8 cellular contexts compared by ENCODE assay signal in genomic region chr12:66234037-66234693, GRCh38. TPM values are rescaled to one million over a fixed set of nuclear protein-coding genes. Genes with fewer than 3 reads are reported as not detected.
DNase-seq lines count a peak whose midpoint lies in the region; ATAC-seq, FAIRE-seq and TF ChIP-seq lines count a peak whose summit lies in the region.
"Not testable (repeated sequence)": the region's sequence is repeated elsewhere in the genome, so short reads cannot be mapped to it uniquely, and the experiment has no call there.

No MANE protein-coding gene starts in this region.

- ATAC-seq in GM21737 (IDR thresholded peaks at IDR 0.05; ENCODE audit: unreplicated experiment) (peak; percentile 66), HG03469 (IDR thresholded peaks at IDR 0.05; ENCODE audit: unreplicated experiment) (peak; percentile 98)

- WGBS in mesendoderm (ENCODE audit: extremely low coverage, insufficient coverage, low lambda C conversion rate), result no CpG with 5 or more reads among the region's 13 CpGs
- WGBS in testis, 2 donors, result 52 to 65% methylated on average over 13 of the region's 13 CpGs

- H3K23ac ChIP-seq in mesendoderm (ENCODE audit: low read length), result not testable (repeated sequence)

- H2BK15ac ChIP-seq in mesendoderm (replicated peaks; ENCODE audit: low read depth), result not testable (repeated sequence)

- not testable (repeated sequence) for H3K4me3 ChIP-seq in choroid plexus epithelial cell (ENCODE audit: low read depth, low read length); mesendoderm (ENCODE audit: low read length); testis

- H3K4me2 ChIP-seq in mesendoderm (ENCODE audit: low read length), result not testable (repeated sequence)

- H3K18ac ChIP-seq in mesendoderm (ENCODE audit: low read length), result not testable (repeated sequence)

- FAIRE-seq in GM12891 (lab: Jason Lieb, UNC), result peak; percentile 100

- not testable (repeated sequence) for H3K56ac ChIP-seq in mesendoderm (ENCODE audit: low read length)

- not testable (repeated sequence) for H3K79me2 ChIP-seq in mesendoderm (ENCODE audit: control insufficient read depth, insufficient read depth, low read length)

- not testable (repeated sequence) for H2BK120ac ChIP-seq in mesendoderm (ENCODE audit: low read depth, low read length)

- H3K9me3 ChIP-seq in testis, result not testable (repeated sequence)

- not testable (repeated sequence) for H3K4ac ChIP-seq in mesendoderm (ENCODE audit: low read depth, low read length)

- not testable (repeated sequence) for TF ChIP-seq CTCF in choroid plexus epithelial cell (conservative IDR thresholded peaks at IDR 0.05; ENCODE audit: low read depth, low read length); testis (IDR thresholded peaks at IDR 0.05)

- not testable (repeated sequence) for H4K5ac ChIP-seq in mesendoderm (ENCODE audit: low read length)

- H3K9ac ChIP-seq in mesendoderm (ENCODE audit: low read length), result not testable (repeated sequence)

- H3K27me3 ChIP-seq in mesendoderm (ENCODE audit: insufficient read depth, low read length, poor library complexity); testis: not testable (repeated sequence)

- H3K36me3 ChIP-seq in mesendoderm (ENCODE audit: control insufficient read depth, insufficient read depth, low read length); testis (ENCODE audit: low read depth, missing control alignments): not testable (repeated sequence)

- not testable (repeated sequence) for H3K27ac ChIP-seq in mesendoderm (ENCODE audit: low read depth, low read length)
- peak overlapping the region in 1 of 2 donors; percentile 30 for H3K27ac ChIP-seq in testis

- H2BK5ac ChIP-seq in mesendoderm (ENCODE audit: low read length), result not testable (repeated sequence)

- intact Hi-C loops in testis (cut with DNase I; ENCODE audit: low total_unique reads), result not testable (repeated sequence)

- H3K4me1 ChIP-seq in mesendoderm (ENCODE audit: control insufficient read depth, low read depth, low read length), result peaks cover 13% of the 10 kb centered on the region
- H3K4me1 ChIP-seq in testis, result not testable (repeated sequence)

- not testable (repeated sequence) for TF ChIP-seq POLR2A in GM12891 (IDR thresholded peaks at IDR 0.05; ENCODE audit: low read depth, low read length); testis (IDR thresholded peaks at IDR 0.05)

- not testable (repeated sequence) for H4K8ac ChIP-seq in mesendoderm (ENCODE audit: low read depth, low read length)

- not testable (repeated sequence) for H3K79me1 ChIP-seq in mesendoderm (ENCODE audit: low read length)

- H2AK5ac ChIP-seq in mesendoderm (ENCODE audit: low read length), result not testable (repeated sequence)

- DNase-seq in GM12891 (ENCODE audit: insufficient read length, low spot score) (peak; percentile 28), NCI-H69 (lab: John Stamatoyannopoulos, UW) (peak; percentile 73), choroid plexus epithelial cell (ENCODE audit: low read depth) (peak; percentile 57), mesendoderm (peak; percentile 80), testis (peak; percentile 19)
- peak; percentile 15 for DNase-seq in activated CD4-positive, alpha-beta T cell treated with anti-CD3 and anti-CD28 coated beads for 1 hour

TF ChIP-seq in GM12891, 5 proteins besides CTCF, POLR2A, EP300 and RAD21:
- TF ChIP-seq POU2F2 (IDR thresholded peaks at IDR 0.05; ENCODE audit: low read depth, low read length), result peak; percentile 43; the same call in 1 of the 2 replicates

RNA-seq across cellular contexts. Expression of gene IRAK3, which starts 45.2 kb away (rescaled TPM):
- polyA plus RNA-seq in GM12891 (2012; ENCODE audit: low read depth, missing spikeins), result 4.9 TPM
- 1.7 TPM for polyA plus RNA-seq in mesendoderm (2013, experiment 1 of 2)
- polyA plus RNA-seq in mesendoderm (2013, experiment 2 of 2), result 1.9 TPM
- total RNA-seq in testis, result 1 to 10 TPM; 6.1 to 7.0 TPM
- 3.1 TPM for polyA plus RNA-seq in testis (ENCODE audit: insufficient read depth, low read depth, low replicate concordance)

Comparison
In these comparisons a context has a peak if more than half of its experiments do, and no peak if none do; other contexts are left out.
1. DNase-seq: peak in every context shown above with its lines; median percentile 80 in mesendoderm; 73 in NCI-H69; 57 in choroid plexus epithelial cell; 28 in GM12891; 19 in testis; 15 in activated CD4-positive, alpha-beta T cell treated with anti-CD3 and anti-CD28 coated beads for 1 hour.